ENCODE assay signal across 2 cellular contexts in genomic region chr12:59122784-59123183, GRCh38.
A peak's percentile ranks its signal among the peaks of the same experiment; 100 is the strongest.
TF ChIP-seq lines count a peak whose summit lies in the region.

No MANE protein-coding gene starts in this region.

TF ChIP-seq in liver, 16 proteins besides CTCF, POLR2A, EP300 and RAD21 (continued from another document):
- TF ChIP-seq REST (IDR thresholded peaks at IDR 0.05) (no peak), NR2F2 (IDR thresholded peaks at IDR 0.05) (peak; percentile 13), RXRA (IDR thresholded peaks at IDR 0.05) (no peak)

TF ChIP-seq in HepG2, 621 proteins besides CTCF, POLR2A, EP300 and RAD21 (continued from another document):
- TF ChIP-seq AKNA (CRISPR knock-in tag; IDR thresholded peaks at IDR 0.05; ENCODE audit: borderline replicate concordance) (no peak), ZSCAN31 (CRISPR knock-in tag; IDR thresholded peaks at IDR 0.05; ENCODE audit: low read depth) (no peak), IKZF1 (IDR thresholded peaks at IDR 0.05) (no peak), IRX3 (CRISPR knock-in tag; IDR thresholded peaks at IDR 0.05; ENCODE audit: borderline replicate concordance, low read depth) (no peak), TRIM24 (CRISPR knock-in tag; IDR thresholded peaks at IDR 0.05) (no peak), RFX5 (IDR thresholded peaks at IDR 0.05; ENCODE audit: low read depth, low read length) (no peak), ZXDC (CRISPR knock-in tag; IDR thresholded peaks at IDR 0.05) (no peak), TEAD3 (CRISPR knock-in tag; optimal IDR thresholded peaks at IDR 0.05; ENCODE audit: borderline replicate concordance) (no peak), ZBTB39 (CRISPR knock-in tag; IDR thresholded peaks at IDR 0.05) (no peak)
